In the genomic region with DNA sequence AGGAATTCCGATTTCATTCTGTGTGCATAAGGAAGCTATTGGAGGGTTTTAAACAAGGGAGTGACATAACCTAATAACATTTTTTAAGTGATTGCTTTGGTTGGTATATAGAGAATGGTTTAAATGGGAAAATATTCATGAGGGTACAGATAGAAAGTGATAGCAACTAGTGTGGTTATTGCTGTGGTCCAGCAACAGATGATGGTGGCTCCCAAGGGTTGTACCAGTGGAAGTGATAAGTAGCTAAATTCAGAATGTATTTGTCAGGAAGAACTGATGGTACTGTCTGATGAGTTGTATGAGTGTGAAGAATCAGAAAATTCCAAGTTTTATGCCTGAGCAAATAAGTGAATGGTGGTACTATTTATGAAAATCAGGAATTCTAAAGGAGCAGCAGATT, we compare ENCODE assay signal across 1 cellular context.
A peak's percentile ranks its signal among the peaks of the same experiment; 100 is the strongest.
TF ChIP-seq lines count a peak whose summit lies in the region.

No MANE protein-coding gene starts in this region.

TF ChIP-seq in IMR-90, 13 proteins besides CTCF, POLR2A, EP300 and RAD21:
- no peak for TF ChIP-seq CHD1 (IDR thresholded peaks at IDR 0.05; ENCODE audit: low read depth, low read length)
- TF ChIP-seq RFX5 (IDR thresholded peaks at IDR 0.05; ENCODE audit: low read depth, low read length) = peak; percentile 69
